ENCODE assay signal across 1 cellular context in the genomic region with DNA sequence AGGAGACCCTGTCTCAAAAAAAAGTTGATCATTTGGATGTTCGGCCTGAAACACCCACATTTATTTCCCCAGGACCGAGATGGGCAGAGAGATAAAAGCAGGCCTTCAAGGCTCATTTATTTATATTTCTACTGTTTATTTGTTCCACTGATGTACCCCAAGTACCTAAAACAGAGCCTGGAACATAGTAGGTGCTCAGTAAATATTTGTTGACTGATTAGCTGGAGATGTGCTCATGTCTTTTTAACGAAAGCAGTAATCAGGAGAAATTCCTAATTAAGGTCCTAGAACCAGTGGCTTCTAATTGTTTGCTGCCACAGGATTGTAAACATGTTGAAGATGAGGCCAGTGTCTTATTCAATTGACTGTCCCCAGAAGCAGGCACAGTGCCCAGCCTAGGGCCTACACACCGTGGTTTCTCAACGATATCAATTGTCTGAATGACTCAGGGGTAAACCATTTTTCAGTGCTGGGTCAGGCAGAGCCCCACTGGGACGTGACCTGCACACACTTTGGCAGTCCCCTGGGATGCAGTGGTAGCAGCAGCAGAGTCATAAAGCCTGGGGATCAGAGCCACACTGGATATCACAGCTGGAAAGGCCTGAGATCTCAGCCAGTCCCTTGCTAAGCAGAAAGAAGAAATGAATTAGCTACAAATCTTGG.
TF ChIP-seq lines count a peak whose summit lies in the region.

No MANE protein-coding gene starts in this region.

TF ChIP-seq in HEK293, 187 proteins besides CTCF, POLR2A, EP300 and RAD21 (continued from another document):
- TF ChIP-seq, protein P1, sequence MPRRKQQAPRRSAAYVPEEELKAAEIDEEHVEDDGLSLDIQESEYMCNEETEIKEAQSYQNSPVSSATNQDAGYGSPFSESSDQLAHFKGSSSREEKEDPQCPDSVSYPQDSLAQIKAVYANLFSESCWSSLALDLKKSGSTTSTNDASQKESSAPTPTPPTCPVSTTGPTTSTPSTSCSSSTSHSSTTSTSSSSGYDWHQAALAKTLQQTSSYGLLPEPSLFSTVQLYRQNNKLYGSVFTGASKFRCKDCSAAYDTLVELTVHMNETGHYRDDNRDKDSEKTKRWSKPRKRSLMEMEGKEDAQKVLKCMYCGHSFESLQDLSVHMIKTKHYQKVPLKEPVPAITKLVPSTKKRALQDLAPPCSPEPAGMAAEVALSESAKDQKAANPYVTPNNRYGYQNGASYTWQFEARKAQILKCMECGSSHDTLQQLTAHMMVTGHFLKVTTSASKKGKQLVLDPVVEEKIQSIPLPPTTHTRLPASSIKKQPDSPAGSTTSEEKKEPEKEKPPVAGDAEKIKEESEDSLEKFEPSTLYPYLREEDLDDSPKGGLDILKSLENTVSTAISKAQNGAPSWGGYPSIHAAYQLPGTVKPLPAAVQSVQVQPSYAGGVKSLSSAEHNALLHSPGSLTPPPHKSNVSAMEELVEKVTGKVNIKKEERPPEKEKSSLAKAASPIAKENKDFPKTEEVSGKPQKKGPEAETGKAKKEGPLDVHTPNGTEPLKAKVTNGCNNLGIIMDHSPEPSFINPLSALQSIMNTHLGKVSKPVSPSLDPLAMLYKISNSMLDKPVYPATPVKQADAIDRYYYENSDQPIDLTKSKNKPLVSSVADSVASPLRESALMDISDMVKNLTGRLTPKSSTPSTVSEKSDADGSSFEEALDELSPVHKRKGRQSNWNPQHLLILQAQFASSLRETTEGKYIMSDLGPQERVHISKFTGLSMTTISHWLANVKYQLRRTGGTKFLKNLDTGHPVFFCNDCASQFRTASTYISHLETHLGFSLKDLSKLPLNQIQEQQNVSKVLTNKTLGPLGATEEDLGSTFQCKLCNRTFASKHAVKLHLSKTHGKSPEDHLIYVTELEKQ (tag by site-specific recombination; IDR thresholded peaks at IDR 0.05; ENCODE audit: borderline replicate concordance) = peak; percentile 89; the same call in 1 of the 2 replicates
- TF ChIP-seq, protein P2, sequence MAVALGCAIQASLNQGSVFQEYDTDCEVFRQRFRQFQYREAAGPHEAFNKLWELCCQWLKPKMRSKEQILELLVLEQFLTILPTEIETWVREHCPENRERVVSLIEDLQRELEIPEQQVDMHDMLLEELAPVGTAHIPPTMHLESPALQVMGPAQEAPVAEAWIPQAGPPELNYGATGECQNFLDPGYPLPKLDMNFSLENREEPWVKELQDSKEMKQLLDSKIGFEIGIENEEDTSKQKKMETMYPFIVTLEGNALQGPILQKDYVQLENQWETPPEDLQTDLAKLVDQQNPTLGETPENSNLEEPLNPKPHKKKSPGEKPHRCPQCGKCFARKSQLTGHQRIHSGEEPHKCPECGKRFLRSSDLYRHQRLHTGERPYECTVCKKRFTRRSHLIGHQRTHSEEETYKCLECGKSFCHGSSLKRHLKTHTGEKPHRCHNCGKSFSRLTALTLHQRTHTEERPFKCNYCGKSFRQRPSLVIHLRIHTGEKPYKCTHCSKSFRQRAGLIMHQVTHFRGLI (tag by site-specific recombination; IDR thresholded peaks at IDR 0.05) = peak; percentile 78; the same call in 1 of the 2 replicates
- TF ChIP-seq ZNF629 (tag by site-specific recombination; IDR thresholded peaks at IDR 0.05) (peak; percentile 88), GLIS1 (tag by site-specific recombination; IDR thresholded peaks at IDR 0.05) (peak; percentile 72), KLF9 (tag by site-specific recombination; IDR thresholded peaks at IDR 0.05; ENCODE audit: low read depth) (no peak), ZIC2 (tag by site-specific recombination; IDR thresholded peaks at IDR 0.05) (peak; percentile 98), SP3 (tag by site-specific recombination; IDR thresholded peaks at IDR 0.05) (0 out of 2 replicates have a peak, but pooled peaks have one; percentile 26), ZNF777 (tag by site-specific recombination; IDR thresholded peaks at IDR 0.05; ENCODE audit: borderline replicate concordance) (no peak), ZBTB20 (tag by site-specific recombination; IDR thresholded peaks at IDR 0.05) (no peak), ZSCAN23 (tag by site-specific recombination; IDR thresholded peaks at IDR 0.05) (peak; percentile 77; the same call in 1 of the 2 replicates), ZNF157 (tag by site-specific recombination; IDR thresholded peaks at IDR 0.05) (no peak), ZNF169 (tag by site-specific recombination; IDR thresholded peaks at IDR 0.05) (no peak), KLF10 (tag by site-specific recombination; IDR thresholded peaks at IDR 0.05) (0 out of 2 replicates have a peak, but pooled peaks have one; percentile 59), ZNF366 (tag by site-specific recombination; conservative IDR thresholded peaks at IDR 0.05) (peak; percentile 73), OSR2 (tag by site-specific recombination; IDR thresholded peaks at IDR 0.05) (peak; percentile 97), ZNF658 (tag by site-specific recombination; IDR thresholded peaks at IDR 0.05) (no peak), ZNF600 (tag by site-specific recombination; IDR thresholded peaks at IDR 0.05) (peak; percentile 79), ZEB2 (tag by site-specific recombination; IDR thresholded peaks at IDR 0.05) (peak; percentile 87), SP7 (tag by site-specific recombination; IDR thresholded peaks at IDR 0.05) (peak; percentile 93), ZNF530 (tag by site-specific recombination; IDR thresholded peaks at IDR 0.05; ENCODE audit: low read depth) (no peak), MZF1 (tag by site-specific recombination; IDR thresholded peaks at IDR 0.05; ENCODE audit: borderline replicate concordance) (peak; percentile 85), GLIS2 (tag by site-specific recombination; IDR thresholded peaks at IDR 0.05) (peak; percentile 64; the same call in 1 of the 2 replicates)
- TF ChIP-seq, protein P3, sequence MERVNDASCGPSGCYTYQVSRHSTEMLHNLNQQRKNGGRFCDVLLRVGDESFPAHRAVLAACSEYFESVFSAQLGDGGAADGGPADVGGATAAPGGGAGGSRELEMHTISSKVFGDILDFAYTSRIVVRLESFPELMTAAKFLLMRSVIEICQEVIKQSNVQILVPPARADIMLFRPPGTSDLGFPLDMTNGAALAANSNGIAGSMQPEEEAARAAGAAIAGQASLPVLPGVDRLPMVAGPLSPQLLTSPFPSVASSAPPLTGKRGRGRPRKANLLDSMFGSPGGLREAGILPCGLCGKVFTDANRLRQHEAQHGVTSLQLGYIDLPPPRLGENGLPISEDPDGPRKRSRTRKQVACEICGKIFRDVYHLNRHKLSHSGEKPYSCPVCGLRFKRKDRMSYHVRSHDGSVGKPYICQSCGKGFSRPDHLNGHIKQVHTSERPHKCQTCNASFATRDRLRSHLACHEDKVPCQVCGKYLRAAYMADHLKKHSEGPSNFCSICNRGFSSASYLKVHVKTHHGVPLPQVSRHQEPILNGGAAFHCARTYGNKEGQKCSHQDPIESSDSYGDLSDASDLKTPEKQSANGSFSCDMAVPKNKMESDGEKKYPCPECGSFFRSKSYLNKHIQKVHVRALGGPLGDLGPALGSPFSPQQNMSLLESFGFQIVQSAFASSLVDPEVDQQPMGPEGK (tag by site-specific recombination; IDR thresholded peaks at IDR 0.05) = peak; percentile 75
- TF ChIP-seq, protein P4, sequence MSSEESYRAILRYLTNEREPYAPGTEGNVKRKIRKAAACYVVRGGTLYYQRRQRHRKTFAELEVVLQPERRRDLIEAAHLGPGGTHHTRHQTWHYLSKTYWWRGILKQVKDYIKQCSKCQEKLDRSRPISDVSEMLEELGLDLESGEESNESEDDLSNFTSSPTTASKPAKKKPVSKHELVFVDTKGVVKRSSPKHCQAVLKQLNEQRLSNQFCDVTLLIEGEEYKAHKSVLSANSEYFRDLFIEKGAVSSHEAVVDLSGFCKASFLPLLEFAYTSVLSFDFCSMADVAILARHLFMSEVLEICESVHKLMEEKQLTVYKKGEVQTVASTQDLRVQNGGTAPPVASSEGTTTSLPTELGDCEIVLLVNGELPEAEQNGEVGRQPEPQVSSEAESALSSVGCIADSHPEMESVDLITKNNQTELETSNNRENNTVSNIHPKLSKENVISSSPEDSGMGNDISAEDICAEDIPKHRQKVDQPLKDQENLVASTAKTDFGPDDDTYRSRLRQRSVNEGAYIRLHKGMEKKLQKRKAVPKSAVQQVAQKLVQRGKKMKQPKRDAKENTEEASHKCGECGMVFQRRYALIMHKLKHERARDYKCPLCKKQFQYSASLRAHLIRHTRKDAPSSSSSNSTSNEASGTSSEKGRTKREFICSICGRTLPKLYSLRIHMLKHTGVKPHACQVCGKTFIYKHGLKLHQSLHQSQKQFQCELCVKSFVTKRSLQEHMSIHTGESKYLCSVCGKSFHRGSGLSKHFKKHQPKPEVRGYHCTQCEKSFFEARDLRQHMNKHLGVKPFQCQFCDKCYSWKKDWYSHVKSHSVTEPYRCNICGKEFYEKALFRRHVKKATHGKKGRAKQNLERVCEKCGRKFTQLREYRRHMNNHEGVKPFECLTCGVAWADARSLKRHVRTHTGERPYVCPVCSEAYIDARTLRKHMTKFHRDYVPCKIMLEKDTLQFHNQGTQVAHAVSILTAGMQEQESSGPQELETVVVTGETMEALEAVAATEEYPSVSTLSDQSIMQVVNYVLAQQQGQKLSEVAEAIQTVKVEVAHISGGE (tag by site-specific recombination; conservative IDR thresholded peaks at IDR 0.05; ENCODE audit: low read depth) = no peak
- TF ChIP-seq, protein P5, sequence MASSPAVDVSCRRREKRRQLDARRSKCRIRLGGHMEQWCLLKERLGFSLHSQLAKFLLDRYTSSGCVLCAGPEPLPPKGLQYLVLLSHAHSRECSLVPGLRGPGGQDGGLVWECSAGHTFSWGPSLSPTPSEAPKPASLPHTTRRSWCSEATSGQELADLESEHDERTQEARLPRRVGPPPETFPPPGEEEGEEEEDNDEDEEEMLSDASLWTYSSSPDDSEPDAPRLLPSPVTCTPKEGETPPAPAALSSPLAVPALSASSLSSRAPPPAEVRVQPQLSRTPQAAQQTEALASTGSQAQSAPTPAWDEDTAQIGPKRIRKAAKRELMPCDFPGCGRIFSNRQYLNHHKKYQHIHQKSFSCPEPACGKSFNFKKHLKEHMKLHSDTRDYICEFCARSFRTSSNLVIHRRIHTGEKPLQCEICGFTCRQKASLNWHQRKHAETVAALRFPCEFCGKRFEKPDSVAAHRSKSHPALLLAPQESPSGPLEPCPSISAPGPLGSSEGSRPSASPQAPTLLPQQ (tag by site-specific recombination; IDR thresholded peaks at IDR 0.05) = peak; percentile 64; the same call in 1 of the 2 replicates
- TF ChIP-seq, protein P6, sequence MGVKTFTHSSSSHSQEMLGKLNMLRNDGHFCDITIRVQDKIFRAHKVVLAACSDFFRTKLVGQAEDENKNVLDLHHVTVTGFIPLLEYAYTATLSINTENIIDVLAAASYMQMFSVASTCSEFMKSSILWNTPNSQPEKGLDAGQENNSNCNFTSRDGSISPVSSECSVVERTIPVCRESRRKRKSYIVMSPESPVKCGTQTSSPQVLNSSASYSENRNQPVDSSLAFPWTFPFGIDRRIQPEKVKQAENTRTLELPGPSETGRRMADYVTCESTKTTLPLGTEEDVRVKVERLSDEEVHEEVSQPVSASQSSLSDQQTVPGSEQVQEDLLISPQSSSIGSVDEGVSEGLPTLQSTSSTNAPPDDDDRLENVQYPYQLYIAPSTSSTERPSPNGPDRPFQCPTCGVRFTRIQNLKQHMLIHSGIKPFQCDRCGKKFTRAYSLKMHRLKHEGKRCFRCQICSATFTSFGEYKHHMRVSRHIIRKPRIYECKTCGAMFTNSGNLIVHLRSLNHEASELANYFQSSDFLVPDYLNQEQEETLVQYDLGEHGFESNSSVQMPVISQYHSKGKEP (tag by site-specific recombination; IDR thresholded peaks at IDR 0.05) = peak; percentile 61; the same call in 1 of the 2 replicates
- TF ChIP-seq, protein P7, sequence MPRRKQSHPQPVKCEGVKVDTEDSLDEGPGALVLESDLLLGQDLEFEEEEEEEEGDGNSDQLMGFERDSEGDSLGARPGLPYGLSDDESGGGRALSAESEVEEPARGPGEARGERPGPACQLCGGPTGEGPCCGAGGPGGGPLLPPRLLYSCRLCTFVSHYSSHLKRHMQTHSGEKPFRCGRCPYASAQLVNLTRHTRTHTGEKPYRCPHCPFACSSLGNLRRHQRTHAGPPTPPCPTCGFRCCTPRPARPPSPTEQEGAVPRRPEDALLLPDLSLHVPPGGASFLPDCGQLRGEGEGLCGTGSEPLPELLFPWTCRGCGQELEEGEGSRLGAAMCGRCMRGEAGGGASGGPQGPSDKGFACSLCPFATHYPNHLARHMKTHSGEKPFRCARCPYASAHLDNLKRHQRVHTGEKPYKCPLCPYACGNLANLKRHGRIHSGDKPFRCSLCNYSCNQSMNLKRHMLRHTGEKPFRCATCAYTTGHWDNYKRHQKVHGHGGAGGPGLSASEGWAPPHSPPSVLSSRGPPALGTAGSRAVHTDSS (tag by site-specific recombination; IDR thresholded peaks at IDR 0.05) = no peak
- TF ChIP-seq, protein P8, sequence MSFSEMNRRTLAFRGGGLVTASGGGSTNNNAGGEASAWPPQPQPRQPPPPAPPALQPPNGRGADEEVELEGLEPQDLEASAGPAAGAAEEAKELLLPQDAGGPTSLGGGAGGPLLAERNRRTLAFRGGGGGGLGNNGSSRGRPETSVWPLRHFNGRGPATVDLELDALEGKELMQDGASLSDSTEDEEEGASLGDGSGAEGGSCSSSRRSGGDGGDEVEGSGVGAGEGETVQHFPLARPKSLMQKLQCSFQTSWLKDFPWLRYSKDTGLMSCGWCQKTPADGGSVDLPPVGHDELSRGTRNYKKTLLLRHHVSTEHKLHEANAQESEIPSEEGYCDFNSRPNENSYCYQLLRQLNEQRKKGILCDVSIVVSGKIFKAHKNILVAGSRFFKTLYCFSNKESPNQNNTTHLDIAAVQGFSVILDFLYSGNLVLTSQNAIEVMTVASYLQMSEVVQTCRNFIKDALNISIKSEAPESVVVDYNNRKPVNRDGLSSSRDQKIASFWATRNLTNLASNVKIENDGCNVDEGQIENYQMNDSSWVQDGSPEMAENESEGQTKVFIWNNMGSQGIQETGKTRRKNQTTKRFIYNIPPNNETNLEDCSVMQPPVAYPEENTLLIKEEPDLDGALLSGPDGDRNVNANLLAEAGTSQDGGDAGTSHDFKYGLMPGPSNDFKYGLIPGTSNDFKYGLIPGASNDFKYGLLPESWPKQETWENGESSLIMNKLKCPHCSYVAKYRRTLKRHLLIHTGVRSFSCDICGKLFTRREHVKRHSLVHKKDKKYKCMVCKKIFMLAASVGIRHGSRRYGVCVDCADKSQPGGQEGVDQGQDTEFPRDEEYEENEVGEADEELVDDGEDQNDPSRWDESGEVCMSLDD (tag by site-specific recombination; IDR thresholded peaks at IDR 0.05) = no peak
- TF ChIP-seq, protein P9, sequence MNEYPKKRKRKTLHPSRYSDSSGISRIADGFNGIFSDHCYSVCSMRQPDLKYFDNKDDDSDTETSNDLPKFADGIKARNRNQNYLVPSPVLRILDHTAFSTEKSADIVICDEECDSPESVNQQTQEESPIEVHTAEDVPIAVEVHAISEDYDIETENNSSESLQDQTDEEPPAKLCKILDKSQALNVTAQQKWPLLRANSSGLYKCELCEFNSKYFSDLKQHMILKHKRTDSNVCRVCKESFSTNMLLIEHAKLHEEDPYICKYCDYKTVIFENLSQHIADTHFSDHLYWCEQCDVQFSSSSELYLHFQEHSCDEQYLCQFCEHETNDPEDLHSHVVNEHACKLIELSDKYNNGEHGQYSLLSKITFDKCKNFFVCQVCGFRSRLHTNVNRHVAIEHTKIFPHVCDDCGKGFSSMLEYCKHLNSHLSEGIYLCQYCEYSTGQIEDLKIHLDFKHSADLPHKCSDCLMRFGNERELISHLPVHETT (tag by site-specific recombination; IDR thresholded peaks at IDR 0.05) = peak; percentile 81; the same call in 1 of the 2 replicates
- TF ChIP-seq, protein P10, sequence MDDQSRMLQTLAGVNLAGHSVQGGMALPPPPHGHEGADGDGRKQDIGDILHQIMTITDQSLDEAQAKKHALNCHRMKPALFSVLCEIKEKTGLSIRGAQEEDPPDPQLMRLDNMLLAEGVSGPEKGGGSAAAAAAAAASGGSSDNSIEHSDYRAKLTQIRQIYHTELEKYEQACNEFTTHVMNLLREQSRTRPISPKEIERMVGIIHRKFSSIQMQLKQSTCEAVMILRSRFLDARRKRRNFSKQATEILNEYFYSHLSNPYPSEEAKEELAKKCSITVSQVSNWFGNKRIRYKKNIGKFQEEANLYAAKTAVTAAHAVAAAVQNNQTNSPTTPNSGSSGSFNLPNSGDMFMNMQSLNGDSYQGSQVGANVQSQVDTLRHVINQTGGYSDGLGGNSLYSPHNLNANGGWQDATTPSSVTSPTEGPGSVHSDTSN (CRISPR knock-in tag; IDR thresholded peaks at IDR 0.05) = no peak
